8 cellular contexts compared by ENCODE assay signal in the genomic region with DNA sequence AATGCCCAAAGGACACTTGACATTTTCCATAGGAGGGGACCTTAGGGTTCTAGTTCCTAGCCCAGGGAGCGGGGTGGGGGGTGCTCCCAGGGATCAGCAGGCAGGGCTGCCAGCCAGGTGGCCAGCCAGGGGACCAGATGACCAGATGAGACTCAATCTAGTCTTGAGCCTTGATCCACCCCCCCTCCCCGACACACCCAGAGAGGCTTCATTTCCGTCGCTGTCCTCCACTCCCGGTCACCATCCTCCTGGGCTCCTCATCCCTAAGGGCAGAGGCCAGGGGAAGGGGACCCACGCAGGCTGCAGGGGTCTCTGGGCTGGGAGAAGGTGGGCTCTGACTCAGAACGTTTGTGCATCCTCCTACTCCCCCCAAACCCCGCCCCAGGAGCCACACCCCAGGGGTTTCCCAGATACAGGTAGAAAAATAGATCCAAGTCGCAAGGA. TPM values are rescaled to one million over a fixed set of nuclear protein-coding genes. Genes with fewer than 3 reads are reported as not detected.
A peak's percentile ranks its signal among the peaks of the same experiment; 100 is the strongest.
DNase-seq lines count a peak whose midpoint lies in the region; ATAC-seq and TF ChIP-seq lines count a peak whose summit lies in the region.

No MANE protein-coding gene starts in this region.

- H3K4me1 ChIP-seq in DOHH2 (ENCODE audit: control insufficient read depth, low read length) = peaks cover 32% of the 10 kb centered on the region
- peaks cover 19% of the 10 kb centered on the region for H3K4me1 ChIP-seq in parathyroid adenoma

- H2AFZ ChIP-seq in parathyroid adenoma = no peak overlapping the region

- H3K27me3 Mint-ChIP-seq in T-helper 17 cell (no peaks in the 10 kb centered on the region), endothelial cell (ENCODE audit: unreplicated experiment) (peaks cover 10% of the 10 kb centered on the region)

- H3K27me3 ChIP-seq in DOHH2 (ENCODE audit: control insufficient read depth, low read length) = peaks cover 38% of the 10 kb centered on the region
- H3K27me3 ChIP-seq in parathyroid adenoma (ENCODE audit: control insufficient read depth, insufficient read depth, low read length) = no peaks in the 10 kb centered on the region

- TF ChIP-seq CTCF in DOHH2 (IDR thresholded peaks at IDR 0.05; ENCODE audit: low read depth, low read length, poor library complexity, severe bottlenecking) (no peak), endothelial cell (IDR thresholded peaks at IDR 0.05; ENCODE audit: unreplicated experiment) (no peak), parathyroid adenoma (IDR thresholded peaks at IDR 0.05) (no peak), GM13976 (IDR thresholded peaks at IDR 0.05; ENCODE audit: borderline replicate concordance, control extremely low read depth, extremely low read depth, insufficient read depth, missing control alignments) (no peak)

- H3K79me2 ChIP-seq in DOHH2 (ENCODE audit: control insufficient read depth, low read length) = peaks cover 13% of the 10 kb centered on the region
- no peaks in the 10 kb centered on the region for H3K79me2 ChIP-seq in parathyroid adenoma

- H3K4me2 ChIP-seq in DOHH2 (ENCODE audit: low read length) (peak overlapping the region; percentile 99), parathyroid adenoma (ENCODE audit: low read length) (peak overlapping the region; percentile 87)

- DNase-seq in T-helper 17 cell (peak in 1 of 3 donors; percentile 28), endothelial cell (ENCODE audit: low spot score) (no peak), NCI-H748 (lab: John Stamatoyannopoulos, UW; ENCODE audit: unreplicated experiment) (no peak), NCI-H774 (lab: John Stamatoyannopoulos, UW) (no peak), GM13976 (ENCODE audit: low spot score) (no peak)

- peak overlapping the region; percentile 67 for H3K27ac Mint-ChIP-seq in T-helper 17 cell
- no peak overlapping the region for H3K27ac Mint-ChIP-seq in endothelial cell (ENCODE audit: unreplicated experiment)

- ATAC-seq in T-helper 17 cell = no peak
- no peak for ATAC-seq in HG02852 (IDR thresholded peaks at IDR 0.05; ENCODE audit: unreplicated experiment)

- no peaks in the 10 kb centered on the region for H3F3A ChIP-seq in DOHH2 (ENCODE audit: control insufficient read depth, insufficient read depth)

- no peak overlapping the region for H3K9ac ChIP-seq in parathyroid adenoma

- no peaks in the 10 kb centered on the region for H3K9me3 Mint-ChIP-seq in endothelial cell (ENCODE audit: unreplicated experiment)

- H3K4me3 Mint-ChIP-seq in T-helper 17 cell = peak overlapping the region; percentile 96
- H3K4me3 Mint-ChIP-seq in endothelial cell (ENCODE audit: unreplicated experiment) = peak overlapping the region; percentile 21

- peaks cover 22% of the 10 kb centered on the region; the same call in 1 of the 2 replicates for H4K20me1 ChIP-seq in DOHH2 (ENCODE audit: control insufficient read depth, insufficient read depth, low read depth, low read length)

- peak overlapping the region; percentile 96 for H3K4me3 ChIP-seq in DOHH2 (ENCODE audit: low read length)
- H3K4me3 ChIP-seq in parathyroid adenoma (ENCODE audit: low read depth, low read length) = peak overlapping the region; percentile 71

- H3K27ac ChIP-seq in DOHH2 (ENCODE audit: low read depth, low read length) (no peak overlapping the region), parathyroid adenoma (no peak overlapping the region)

- H3K9me3 ChIP-seq in DOHH2 (ENCODE audit: control insufficient read depth, insufficient read depth, low read length) = no peaks in the 10 kb centered on the region
- no peaks in the 10 kb centered on the region for H3K9me3 ChIP-seq in T-helper 17 cell (ENCODE audit: control insufficient read depth, low read length, poor library complexity, severe bottlenecking)
- H3K9me3 ChIP-seq in parathyroid adenoma (ENCODE audit: control insufficient read depth, low read length) = no peaks in the 10 kb centered on the region

- no peaks in the 10 kb centered on the region for H3K36me3 Mint-ChIP-seq in T-helper 17 cell (ENCODE audit: low read depth)
- H3K36me3 Mint-ChIP-seq in endothelial cell (ENCODE audit: low read depth, unreplicated experiment) = no peaks in the 10 kb centered on the region

- in situ Hi-C loops in GM13976 (cut with MboI; ENCODE audit: low sequenced_read_pairs, unreplicated experiment) = loop anchor here (10.0 kb wide), 1 partner anchor 104 kb away; no protein-coding TSS in a partner anchor

- no peaks in the 10 kb centered on the region for H3K36me3 ChIP-seq in DOHH2 (ENCODE audit: control insufficient read depth, low read length)
- H3K36me3 ChIP-seq in parathyroid adenoma (ENCODE audit: control insufficient read depth, insufficient read depth, low read length) = no peaks in the 10 kb centered on the region

- no peaks in the 10 kb centered on the region for H3K9me2 ChIP-seq in DOHH2 (replicated peaks; ENCODE audit: control insufficient read depth, low read length)

- H3K4me1 Mint-ChIP-seq in T-helper 17 cell (peaks cover 18% of the 10 kb centered on the region), endothelial cell (ENCODE audit: unreplicated experiment) (peaks cover 5% of the 10 kb centered on the region)

RNA-seq across cellular contexts. Expression of gene STX1A, which starts 1.0 kb away (rescaled TPM):
- total RNA-seq in T-helper 17 cell = 10 to 100 TPM; 18.4 to 21.2 TPM
- 13.2 TPM for total RNA-seq in endothelial cell (ENCODE audit: unreplicated experiment)

RNA-seq across cellular contexts. Expression of gene ABHD11, which starts 20.1 kb away (rescaled TPM):
- total RNA-seq in T-helper 17 cell (10 to 100 TPM; 14.0 to 15.1 TPM), endothelial cell (ENCODE audit: unreplicated experiment) (16.4 TPM)

RNA-seq across cellular contexts. Expression of gene BUD23, which starts 35.1 kb away (rescaled TPM):
- total RNA-seq in T-helper 17 cell (10 to 100 TPM; 96.0 to 98.0 TPM), endothelial cell (ENCODE audit: unreplicated experiment) (50.6 TPM)

RNA-seq across cellular contexts. Expression of gene DNAJC30, which starts 35.2 kb away (rescaled TPM):
- total RNA-seq in T-helper 17 cell (10 to 100 TPM; 10.6 to 11.5 TPM), endothelial cell (ENCODE audit: unreplicated experiment) (10.3 TPM)

RNA-seq across cellular contexts. Expression of gene VPS37D, which starts 50.8 kb away (rescaled TPM):
- total RNA-seq in T-helper 17 cell (under 1 TPM in 1 of 2 donors, not detected in 1; 0.76 TPM), endothelial cell (ENCODE audit: unreplicated experiment) (9.8 TPM)
